1 cellular context compared by ENCODE assay signal in genomic region chr20:10219452-10219791, GRCh38.
A peak's percentile ranks its signal among the peaks of the same experiment; 100 is the strongest.
TF ChIP-seq lines count a peak whose summit lies in the region.

No MANE protein-coding gene starts in this region.

TF ChIP-seq in HEK293, 187 proteins besides CTCF, POLR2A, EP300 and RAD21 (continued from another document):
- TF ChIP-seq PRDM4 (tag by site-specific recombination; IDR thresholded peaks at IDR 0.05), result peak; percentile 26; the same call in 1 of the 2 replicates
- TF ChIP-seq ZNF510 (tag by site-specific recombination; IDR thresholded peaks at IDR 0.05; ENCODE audit: insufficient replicate concordance), result no peak
- peak; percentile 41; the same call in 1 of the 2 replicates for TF ChIP-seq ZNF629 (tag by site-specific recombination; IDR thresholded peaks at IDR 0.05)
- no peak for TF ChIP-seq ZNF121 (tag by site-specific recombination; IDR thresholded peaks at IDR 0.05)
- no peak for TF ChIP-seq ZNF660 (tag by site-specific recombination; IDR thresholded peaks at IDR 0.05)
- TF ChIP-seq ZNF701 (tag by site-specific recombination; IDR thresholded peaks at IDR 0.05), result no peak
- TF ChIP-seq ZNF610 (tag by site-specific recombination; IDR thresholded peaks at IDR 0.05; ENCODE audit: borderline replicate concordance), result no peak
- TF ChIP-seq ZNF132 (tag by site-specific recombination; IDR thresholded peaks at IDR 0.05; ENCODE audit: borderline replicate concordance), result no peak
- no peak for TF ChIP-seq ZNF837 (tag by site-specific recombination; IDR thresholded peaks at IDR 0.05)
- no peak for TF ChIP-seq SCRT1 (tag by site-specific recombination; IDR thresholded peaks at IDR 0.05; ENCODE audit: borderline replicate concordance)
- TF ChIP-seq EGR2 (tag by site-specific recombination; IDR thresholded peaks at IDR 0.05; ENCODE audit: low read depth), result peak; percentile 41; the same call in 1 of the 2 replicates
- TF ChIP-seq HOXD13 (CRISPR knock-in tag; IDR thresholded peaks at IDR 0.05; ENCODE audit: borderline replicate concordance), result peak; percentile 96
- 0 out of 2 replicates have a peak, but pooled peaks have one; percentile 26 for TF ChIP-seq ZBTB7A (tag by site-specific recombination; IDR thresholded peaks at IDR 0.05; ENCODE audit: low read depth)
- peak; percentile 99 for TF ChIP-seq HOXC10 (CRISPR knock-in tag; IDR thresholded peaks at IDR 0.05)
- no peak for TF ChIP-seq ZNF433 (tag by site-specific recombination; IDR thresholded peaks at IDR 0.05; ENCODE audit: low read depth)
- TF ChIP-seq ZNF548 (tag by site-specific recombination; IDR thresholded peaks at IDR 0.05), result no peak
- no peak for TF ChIP-seq ZNF280C (tag by site-specific recombination; IDR thresholded peaks at IDR 0.05)
- TF ChIP-seq KLF8 (tag by site-specific recombination; IDR thresholded peaks at IDR 0.05), result 0 out of 2 replicates have a peak, but pooled peaks have one; percentile 40
- peak; percentile 65; the same call in 1 of the 2 replicates for TF ChIP-seq GLIS1 (tag by site-specific recombination; IDR thresholded peaks at IDR 0.05)
- 0 out of 2 replicates have a peak, but pooled peaks have one; percentile 18 for TF ChIP-seq KLF9 (tag by site-specific recombination; IDR thresholded peaks at IDR 0.05; ENCODE audit: low read depth)
- TF ChIP-seq ZNF292 (tag by site-specific recombination; IDR thresholded peaks at IDR 0.05; ENCODE audit: borderline replicate concordance, low read depth), result no peak
- no peak for TF ChIP-seq ZNF391 (tag by site-specific recombination; IDR thresholded peaks at IDR 0.05; ENCODE audit: borderline replicate concordance, low read depth)
- no peak for TF ChIP-seq ZNF10 (tag by site-specific recombination; IDR thresholded peaks at IDR 0.05)
- no peak for TF ChIP-seq YY2 (tag by site-specific recombination; IDR thresholded peaks at IDR 0.05)
- peak; percentile 66 for TF ChIP-seq GLIS2 (tag by site-specific recombination; IDR thresholded peaks at IDR 0.05)
- TF ChIP-seq ZBTB8A (tag by site-specific recombination; IDR thresholded peaks at IDR 0.05), result peak; percentile 56
- peak; percentile 99 for TF ChIP-seq PBX3 (CRISPR knock-in tag; IDR thresholded peaks at IDR 0.05)
- peak; percentile 94 for TF ChIP-seq HOXA7 (CRISPR knock-in tag; IDR thresholded peaks at IDR 0.05; ENCODE audit: borderline replicate concordance)
- TF ChIP-seq ZNF621 (tag by site-specific recombination; IDR thresholded peaks at IDR 0.05), result no peak
- no peak for TF ChIP-seq REPIN1 (tag by site-specific recombination; IDR thresholded peaks at IDR 0.05; ENCODE audit: low read depth)
- TF ChIP-seq MEIS1 (CRISPR knock-in tag; IDR thresholded peaks at IDR 0.05; ENCODE audit: borderline replicate concordance), result peak; percentile 86; the same call in 1 of the 2 replicates
- no peak for TF ChIP-seq PATZ1 (tag by site-specific recombination; IDR thresholded peaks at IDR 0.05)
- TF ChIP-seq KLF17 (tag by site-specific recombination; IDR thresholded peaks at IDR 0.05), result peak; percentile 60; the same call in 1 of the 2 replicates
- 0 out of 2 replicates have a peak, but pooled peaks have one; percentile 39 for TF ChIP-seq ZFHX2 (tag by site-specific recombination; conservative IDR thresholded peaks at IDR 0.05)
- TF ChIP-seq ZNF341 (tag by site-specific recombination; IDR thresholded peaks at IDR 0.05; ENCODE audit: low read depth), result peak; percentile 3
TF ChIP-seq in HEK293: peak in this region for 28.
